Comparison of ENCODE assay signal across 1 cellular context in genomic region chr12:14621821-14622220, GRCh38.
TF ChIP-seq lines count a peak whose summit lies in the region.

No MANE protein-coding gene starts in this region.

TF ChIP-seq in GM12878, 131 proteins besides CTCF, POLR2A, EP300 and RAD21 (continued from another document and continues in another):
- TF ChIP-seq PRDM15 (CRISPR knock-in tag; IDR thresholded peaks at IDR 0.05): no peak
- TF ChIP-seq HSF1 (IDR thresholded peaks at IDR 0.05; ENCODE audit: low read depth, low read length): no peak
- TF ChIP-seq POLR2AphosphoS2 (IDR thresholded peaks at IDR 0.05; ENCODE audit: low read depth, low read length): no peak
- no peak for TF ChIP-seq KLF5 (IDR thresholded peaks at IDR 0.05; ENCODE audit: partially characterized antibody)
- peak; percentile 99 for TF ChIP-seq RUNX3 (IDR thresholded peaks at IDR 0.05; ENCODE audit: low read length)
- TF ChIP-seq E2F4 (IDR thresholded peaks at IDR 0.05; ENCODE audit: low read depth, low read length): no peak
- no peak for TF ChIP-seq USF2 (IDR thresholded peaks at IDR 0.05; ENCODE audit: borderline replicate concordance, low read depth, low read length)
- peak in 1 of 2 experiments; percentile 10; a peak in 1 of 4 replicates for TF ChIP-seq BHLHE40 (IDR thresholded peaks at IDR 0.05; ENCODE audit: borderline replicate concordance in 1 of 2, low read depth in 2 of 2, low read length in 1 of 2)
- no peak for TF ChIP-seq RCOR1 (conservative IDR thresholded peaks at IDR 0.05; ENCODE audit: low read depth, low read length)
- TF ChIP-seq NFYA (IDR thresholded peaks at IDR 0.05; ENCODE audit: borderline replicate concordance, low read depth, low read length): no peak
- TF ChIP-seq CREM (IDR thresholded peaks at IDR 0.05; ENCODE audit: low read depth): peak; percentile 83
- TF ChIP-seq YY1 (IDR thresholded peaks at IDR 0.05; ENCODE audit: low read depth, low read length): no peak
- TF ChIP-seq, protein P1, sequence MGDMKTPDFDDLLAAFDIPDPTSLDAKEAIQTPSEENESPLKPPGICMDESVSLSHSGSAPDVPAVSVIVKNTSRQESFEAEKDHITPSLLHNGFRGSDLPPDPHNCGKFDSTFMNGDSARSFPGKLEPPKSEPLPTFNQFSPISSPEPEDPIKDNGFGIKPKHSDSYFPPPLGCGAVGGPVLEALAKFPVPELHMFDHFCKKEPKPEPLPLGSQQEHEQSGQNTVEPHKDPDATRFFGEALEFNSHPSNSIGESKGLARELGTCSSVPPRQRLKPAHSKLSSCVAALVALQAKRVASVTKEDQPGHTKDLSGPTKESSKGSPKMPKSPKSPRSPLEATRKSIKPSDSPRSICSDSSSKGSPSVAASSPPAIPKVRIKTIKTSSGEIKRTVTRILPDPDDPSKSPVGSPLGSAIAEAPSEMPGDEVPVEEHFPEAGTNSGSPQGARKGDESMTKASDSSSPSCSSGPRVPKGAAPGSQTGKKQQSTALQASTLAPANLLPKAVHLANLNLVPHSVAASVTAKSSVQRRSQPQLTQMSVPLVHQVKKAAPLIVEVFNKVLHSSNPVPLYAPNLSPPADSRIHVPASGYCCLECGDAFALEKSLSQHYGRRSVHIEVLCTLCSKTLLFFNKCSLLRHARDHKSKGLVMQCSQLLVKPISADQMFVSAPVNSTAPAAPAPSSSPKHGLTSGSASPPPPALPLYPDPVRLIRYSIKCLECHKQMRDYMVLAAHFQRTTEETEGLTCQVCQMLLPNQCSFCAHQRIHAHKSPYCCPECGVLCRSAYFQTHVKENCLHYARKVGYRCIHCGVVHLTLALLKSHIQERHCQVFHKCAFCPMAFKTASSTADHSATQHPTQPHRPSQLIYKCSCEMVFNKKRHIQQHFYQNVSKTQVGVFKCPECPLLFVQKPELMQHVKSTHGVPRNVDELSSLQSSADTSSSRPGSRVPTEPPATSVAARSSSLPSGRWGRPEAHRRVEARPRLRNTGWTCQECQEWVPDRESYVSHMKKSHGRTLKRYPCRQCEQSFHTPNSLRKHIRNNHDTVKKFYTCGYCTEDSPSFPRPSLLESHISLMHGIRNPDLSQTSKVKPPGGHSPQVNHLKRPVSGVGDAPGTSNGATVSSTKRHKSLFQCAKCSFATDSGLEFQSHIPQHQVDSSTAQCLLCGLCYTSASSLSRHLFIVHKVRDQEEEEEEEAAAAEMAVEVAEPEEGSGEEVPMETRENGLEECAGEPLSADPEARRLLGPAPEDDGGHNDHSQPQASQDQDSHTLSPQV (IDR thresholded peaks at IDR 0.05): no peak
- TF ChIP-seq ZNF217 (IDR thresholded peaks at IDR 0.05): peak; percentile 81
- TF ChIP-seq DPF2 (IDR thresholded peaks at IDR 0.05): peak; percentile 66
- TF ChIP-seq SMC3 (IDR thresholded peaks at IDR 0.05; ENCODE audit: borderline replicate concordance, low read length): no peak
- TF ChIP-seq EED (IDR thresholded peaks at IDR 0.05; ENCODE audit: low read depth): peak; percentile 65; the same call in 1 of the 2 replicates
- TF ChIP-seq PKNOX1 (IDR thresholded peaks at IDR 0.05): peak; percentile 69
- TF ChIP-seq HDGF (IDR thresholded peaks at IDR 0.05): no peak
- TF ChIP-seq MTA3 (IDR thresholded peaks at IDR 0.05; ENCODE audit: borderline replicate concordance, low read length): peak; percentile 68; the same call in 1 of the 2 replicates
- TF ChIP-seq MYB (IDR thresholded peaks at IDR 0.05; ENCODE audit: borderline replicate concordance, low read depth, low read length): no peak
- no peak for TF ChIP-seq ZBTB40 (IDR thresholded peaks at IDR 0.05; ENCODE audit: borderline replicate concordance)
- TF ChIP-seq STAT3 (IDR thresholded peaks at IDR 0.05; ENCODE audit: low read depth, low read length): no peak
- TF ChIP-seq ETV6 (conservative IDR thresholded peaks at IDR 0.05 in 1 of 2, IDR thresholded peaks at IDR 0.05 in 1 of 2; ENCODE audit: borderline replicate concordance in 1 of 2, low read depth in 1 of 2): peak in 1 of 2 experiments; percentile 97; a peak in 2 of 4 replicates
- no peak for TF ChIP-seq BCLAF1 (IDR thresholded peaks at IDR 0.05)
- 0 out of 2 replicates have a peak, but pooled peaks have one; percentile 25 for TF ChIP-seq CBFB (IDR thresholded peaks at IDR 0.05; ENCODE audit: low read depth)
- no peak for TF ChIP-seq SUPT20H (IDR thresholded peaks at IDR 0.05; ENCODE audit: borderline replicate concordance, control insufficient read depth, low read depth, low read length)
- TF ChIP-seq ESRRA (IDR thresholded peaks at IDR 0.05; ENCODE audit: low read length): no peak; the same call in 1 of the 2 replicates
- no peak for TF ChIP-seq SMARCA5 (IDR thresholded peaks at IDR 0.05)
- TF ChIP-seq USF1 (IDR thresholded peaks at IDR 0.05; ENCODE audit: borderline replicate concordance, extremely low read length, insufficient read depth, low read depth, low read length): no peak
- TF ChIP-seq MLLT1 (IDR thresholded peaks at IDR 0.05): peak; percentile 63; the same call in 1 of the 2 replicates
- peak; percentile 47; the same call in 1 of the 2 replicates for TF ChIP-seq BMI1 (IDR thresholded peaks at IDR 0.05; ENCODE audit: borderline replicate concordance)
